Comparison of ENCODE assay signal across 1 cellular context in the genomic region with DNA sequence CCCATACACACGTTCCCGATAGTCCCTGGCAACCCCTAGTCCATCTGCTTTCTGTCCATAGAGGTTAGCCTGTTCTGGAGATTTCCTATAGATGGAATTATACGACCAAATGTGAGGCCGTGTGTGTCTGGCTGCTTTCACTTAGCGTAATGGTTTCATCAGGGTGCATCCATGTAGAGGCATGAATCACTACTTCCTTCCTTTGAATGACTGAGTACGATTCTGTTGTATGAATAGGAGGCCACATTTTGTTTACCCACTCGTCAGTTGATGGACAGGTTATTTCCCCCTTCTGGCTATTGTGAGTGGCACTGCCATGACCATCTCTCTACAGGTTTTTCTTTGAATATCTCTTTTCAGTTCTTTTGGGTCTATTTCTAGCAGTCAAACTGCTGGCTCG. TPM values are rescaled to one million over a fixed set of nuclear protein-coding genes. Genes with fewer than 3 reads are reported as not detected.
"Had no signal": no experiment of that assay in that cellular context is flagged by ENCODE, and none has a peak within 500 bp of the region (broad histone marks: within the 10 kb centered on the region; RNA-seq: fewer than 3 reads in every experiment).

No MANE protein-coding gene starts in this region.

RNA-seq across cellular contexts. Expression of a gene that starts 2.1 kb away (rescaled TPM):
- total RNA-seq: astrocyte had no signal
